ENCODE assay signal across 11 cellular contexts in the genomic region with DNA sequence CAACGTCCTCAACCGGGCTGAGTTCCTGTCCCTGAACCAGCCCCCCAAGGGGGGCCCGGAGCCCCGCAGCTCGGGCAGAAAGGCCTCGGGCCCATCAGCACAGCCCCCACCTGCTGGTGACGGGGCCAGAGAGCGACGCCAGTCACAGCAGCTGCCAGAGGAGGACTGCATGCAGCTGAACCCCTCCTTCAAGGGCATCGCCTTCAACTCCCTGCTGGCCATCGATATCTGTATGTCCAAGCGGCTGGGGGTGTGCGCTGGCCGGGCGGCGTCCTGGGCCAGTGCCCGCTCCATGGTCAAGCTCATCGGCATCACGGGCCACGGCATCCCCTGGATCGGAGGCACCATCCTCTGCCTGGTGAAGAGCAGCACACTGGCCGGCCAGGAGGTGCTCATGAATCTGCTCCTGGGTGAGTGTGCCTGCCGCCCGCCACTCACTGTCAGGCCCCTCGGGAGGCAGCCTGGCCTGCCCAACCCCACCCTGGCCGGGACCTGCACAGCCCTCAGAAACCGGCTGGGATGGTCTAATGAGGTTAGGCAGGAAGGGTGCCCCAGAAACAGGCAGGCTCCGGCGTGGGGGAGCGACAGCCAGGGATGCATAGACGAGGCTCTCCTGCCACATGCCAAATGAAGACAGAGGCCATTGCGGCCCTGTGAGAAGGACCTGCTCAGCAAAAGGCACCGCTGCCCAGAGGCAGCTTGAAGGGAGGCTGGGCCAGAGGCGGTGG. TPM values are rescaled to one million over a fixed set of nuclear protein-coding genes. Genes with fewer than 3 reads are reported as not detected.
DNase-seq lines count a peak whose midpoint lies in the region; ATAC-seq, FAIRE-seq and TF ChIP-seq lines count a peak whose summit lies in the region.
"Had no signal": no experiment of that assay in that cellular context is flagged by ENCODE, and none has a peak within 500 bp of the region (broad histone marks: within the 10 kb centered on the region; RNA-seq: fewer than 3 reads in every experiment).

No MANE protein-coding gene starts in this region.

- TF ChIP-seq CTCF in CD14-positive monocyte (IDR thresholded peaks at IDR 0.05): no peak
- TF ChIP-seq CTCF in astrocyte (IDR thresholded peaks at IDR 0.05; ENCODE audit: insufficient read depth, low read depth, low read length): no peak
- TF ChIP-seq CTCF in left ventricle myocardium inferior (IDR thresholded peaks at IDR 0.05; ENCODE audit: borderline replicate concordance): no peak

- no peaks in the 10 kb centered on the region for H4K20me1 ChIP-seq in astrocyte (ENCODE audit: insufficient read depth, low read length)

- no peak for FAIRE-seq in astrocyte (lab: Jason Lieb, UNC)
- FAIRE-seq: RCC 7860 had no signal

- H3K4me3 Mint-ChIP-seq in CD14-positive monocyte (peak overlapping the region; percentile 76 to 80), astrocyte (ENCODE audit: unreplicated experiment) (no peak overlapping the region)
- no peak overlapping the region for H3K4me3 Mint-ChIP-seq in activated CD8-positive, alpha-beta memory T cell treated with anti-CD3 and anti-CD28 coated beads, Interleukin-2, amount 10 ng/mL, durations not matched to agents 7 days and 5 days

- no peak for DNase-seq in CD14-positive monocyte (ENCODE audit: low spot score)
- no peak for DNase-seq in astrocyte (ENCODE audit: low read depth)
- DNase-seq in left ventricle myocardium inferior: no peak
- DNase-seq in sciatic nerve (ENCODE audit: low spot score): no peak
- no peak for DNase-seq in left lobe of liver (ENCODE audit: low spot score)
- DNase-seq in activated effector memory CD4-positive, alpha-beta T cell treated with Interleukin-2 at 50 U/mL for 16 hours: no peak
- DNase-seq in activated CD8-positive, alpha-beta memory T cell treated with anti-CD3 and anti-CD28 coated beads, Interleukin-2, amount 10 ng/mL, durations not matched to agents 7 days and 5 days: no peak
- DNase-seq: KBM-7, mammary epithelial cell had no signal

- no peaks in the 10 kb centered on the region for H3K9me3 ChIP-seq in astrocyte (ENCODE audit: insufficient read depth, low read depth, low read length)
- H3K9me3 ChIP-seq in left ventricle myocardium inferior (replicated peaks): no peaks in the 10 kb centered on the region

- peak overlapping the region in 1 of 7 donors; percentile 54 for H3K27ac Mint-ChIP-seq in CD14-positive monocyte
- H3K27ac Mint-ChIP-seq in astrocyte (ENCODE audit: unreplicated experiment): no peak overlapping the region
- no peak overlapping the region for H3K27ac Mint-ChIP-seq in activated CD8-positive, alpha-beta memory T cell treated with anti-CD3 and anti-CD28 coated beads, Interleukin-2, amount 10 ng/mL, durations not matched to agents 7 days and 5 days

- H3K36me3 Mint-ChIP-seq in CD14-positive monocyte: no peaks in the 10 kb centered on the region
- no peaks in the 10 kb centered on the region for H3K36me3 Mint-ChIP-seq in astrocyte (ENCODE audit: low read depth, unreplicated experiment)
- no peaks in the 10 kb centered on the region for H3K36me3 Mint-ChIP-seq in activated CD8-positive, alpha-beta memory T cell treated with anti-CD3 and anti-CD28 coated beads, Interleukin-2, amount 10 ng/mL, durations not matched to agents 7 days and 5 days

- H3K4me1 ChIP-seq in astrocyte (ENCODE audit: insufficient read depth, low read length) (peaks cover 9% of the 10 kb centered on the region), left ventricle myocardium inferior (peaks cover 78% of the 10 kb centered on the region)

- peak overlapping the region; percentile 53 for H3K4me3 ChIP-seq in astrocyte (ENCODE audit: insufficient read depth, low read depth, low read length)
- H3K4me3 ChIP-seq in left ventricle myocardium inferior: peak overlapping the region; percentile 86

- ATAC-seq in sciatic nerve (peak; percentile 41), left lobe of liver (no peak), HG03571 (IDR thresholded peaks at IDR 0.05; ENCODE audit: unreplicated experiment) (no peak)
- no peak for ATAC-seq in activated CD8-positive, alpha-beta memory T cell treated with anti-CD3 and anti-CD28 coated beads, Interleukin-2, amount 10 ng/mL, durations not matched to agents 7 days and 5 days

- H3K27me3 ChIP-seq in astrocyte (ENCODE audit: insufficient read depth, low read length) (no peaks in the 10 kb centered on the region), left ventricle myocardium inferior (ENCODE audit: low read depth) (no peaks in the 10 kb centered on the region)

- intact Hi-C loops in CD14-positive monocyte (cut with micrococcal nuclease): no loop called here
- intact Hi-C loops in left ventricle myocardium inferior (cut with micrococcal nuclease): no loop called here
- intact Hi-C loops in sciatic nerve (cut with DNase I): no loop called here

- H3K79me2 ChIP-seq in astrocyte (ENCODE audit: insufficient read depth, low read length): no peaks in the 10 kb centered on the region

- H3K27me3 Mint-ChIP-seq in CD14-positive monocyte (ENCODE audit: low read depth in 3 of 3) (peaks cover 0 to 5% (median 2%) of the 10 kb centered on the region in 3 donors), astrocyte (ENCODE audit: low read depth, unreplicated experiment) (peaks cover 4% of the 10 kb centered on the region)
- no peaks in the 10 kb centered on the region for H3K27me3 Mint-ChIP-seq in activated CD8-positive, alpha-beta memory T cell treated with anti-CD3 and anti-CD28 coated beads, Interleukin-2, amount 10 ng/mL, durations not matched to agents 7 days and 5 days

- H3K36me3 ChIP-seq in astrocyte (ENCODE audit: insufficient read depth, low read length) (no peaks in the 10 kb centered on the region), left ventricle myocardium inferior (peaks cover 19% of the 10 kb centered on the region)

- peak overlapping the region; percentile 80 for H3K4me2 ChIP-seq in astrocyte (ENCODE audit: low read length)

- CTCF ChIA-PET in activated CD8-positive, alpha-beta memory T cell treated with anti-CD3 and anti-CD28 coated beads, Interleukin-2, amount 10 ng/mL, durations not matched to agents 7 days and 5 days (lab: Charles Lee): interaction anchor here (0.9 kb wide), 1 partner anchor 46 kb away, joined by 3 read pairs; no protein-coding TSS in a partner anchor

- H3K9ac ChIP-seq in astrocyte (ENCODE audit: low read length): peak overlapping the region; percentile 65

- H2AFZ ChIP-seq in astrocyte (ENCODE audit: low read depth, low read length): peak overlapping the region; percentile 93

- no peak overlapping the region for H3K27ac ChIP-seq in astrocyte (ENCODE audit: low read depth, low read length)
- peak overlapping the region; percentile 96 for H3K27ac ChIP-seq in left ventricle myocardium inferior (replicated peaks)

- H3K4me1 Mint-ChIP-seq in CD14-positive monocyte (peaks cover 5% of the 10 kb centered on the region), astrocyte (ENCODE audit: low read depth, unreplicated experiment) (no peaks in the 10 kb centered on the region)
- no peaks in the 10 kb centered on the region for H3K4me1 Mint-ChIP-seq in activated CD8-positive, alpha-beta memory T cell treated with anti-CD3 and anti-CD28 coated beads, Interleukin-2, amount 10 ng/mL, durations not matched to agents 7 days and 5 days

- H3K9me3 Mint-ChIP-seq in CD14-positive monocyte: peaks cover 0 to 2% (median 0%) of the 10 kb centered on the region in 7 donors
- no peaks in the 10 kb centered on the region for H3K9me3 Mint-ChIP-seq in astrocyte (ENCODE audit: unreplicated experiment)
- no peaks in the 10 kb centered on the region for H3K9me3 Mint-ChIP-seq in activated CD8-positive, alpha-beta memory T cell treated with anti-CD3 and anti-CD28 coated beads, Interleukin-2, amount 10 ng/mL, durations not matched to agents 7 days and 5 days (ENCODE audit: low read depth)

RNA-seq across cellular contexts. Expression of a gene that starts 0.7 kb away (rescaled TPM):
- polyA plus RNA-seq in CD14-positive monocyte: 1 to 10 TPM; 1.5 to 3.1 TPM
- total RNA-seq in astrocyte (0.20 and 0.65 TPM in 2 replicates), left ventricle myocardium inferior (120 TPM), sciatic nerve (8.6 TPM), left lobe of liver (0.30 TPM)
- not detected for total RNA-seq in activated CD8-positive, alpha-beta memory T cell treated with anti-CD3 and anti-CD28 coated beads, Interleukin-2, amount 10 ng/mL, durations not matched to agents 7 days and 5 days
- polyA plus RNA-seq: mammary epithelial cell had no signal

RNA-seq across cellular contexts. Expression of a gene that starts 13.9 kb away (rescaled TPM):
- 1 to 10 TPM; 6.4 to 7.2 TPM for polyA plus RNA-seq in CD14-positive monocyte
- total RNA-seq in astrocyte (0.73 and 1.1 TPM in 2 replicates), left ventricle myocardium inferior (47.3 TPM), sciatic nerve (4.2 TPM), left lobe of liver (1.2 TPM)
- total RNA-seq in activated CD8-positive, alpha-beta memory T cell treated with anti-CD3 and anti-CD28 coated beads, Interleukin-2, amount 10 ng/mL, durations not matched to agents 7 days and 5 days: 10 to 100 TPM; 76.8 to 80.0 TPM

Comparison
In these comparisons a context has a peak if more than half of its experiments do, and no peak if none do; other contexts are left out.
1. H3K4me3 Mint-ChIP-seq: peak in CD14-positive monocyte (2 of 2); none in astrocyte (single experiment) and activated CD8-positive, alpha-beta memory T cell treated with anti-CD3 and anti-CD28 coated beads, Interleukin-2, amount 10 ng/mL, durations not matched to agents 7 days and 5 days (single experiment).
2. RNA of a gene that starts 0.7 kb away (total RNA-seq): 120 TPM in left ventricle myocardium inferior (single experiment); 8.6 TPM in sciatic nerve (single experiment), 0.30 TPM in left lobe of liver (single experiment), 0.20 to 0.65 TPM in astrocyte and not detected in activated CD8-positive, alpha-beta memory T cell treated with anti-CD3 and anti-CD28 coated beads, Interleukin-2, amount 10 ng/mL, durations not matched to agents 7 days and 5 days; every median in the first group is over 10 times any median in the second.